Comparison of ENCODE assay signal across 8 cellular contexts in genomic region chr2:148674063-148675020, GRCh38. TPM values are rescaled to one million over a fixed set of nuclear protein-coding genes. Genes with fewer than 3 reads are reported as not detected.
DNase-seq lines count a peak whose midpoint lies in the region; TF ChIP-seq lines count a peak whose summit lies in the region.

No MANE protein-coding gene starts in this region.

- H3K4me3 Mint-ChIP-seq in CD8-positive, alpha-beta memory T cell, result peak overlapping the region in 6 of 7 donors; percentile 8 to 65 (median 32)

- peaks cover 0 to 9% (median 5%) of the 10 kb centered on the region in 5 donors for H3K9me3 Mint-ChIP-seq in CD8-positive, alpha-beta memory T cell

- peaks cover 34% of the 10 kb centered on the region for H3K4me1 ChIP-seq in CD8-positive, alpha-beta memory T cell (ENCODE audit: insufficient read depth, low read length)
- peaks cover 6% of the 10 kb centered on the region for H3K4me1 ChIP-seq in mesendoderm (ENCODE audit: control insufficient read depth, low read depth, low read length)

- H2BK5ac ChIP-seq in mesendoderm (ENCODE audit: low read length), result no peak overlapping the region

- peaks cover 1 to 13% (median 6%) of the 10 kb centered on the region in 3 donors for H3K36me3 Mint-ChIP-seq in CD8-positive, alpha-beta memory T cell

- H2AK5ac ChIP-seq in mesendoderm (ENCODE audit: low read length), result peak overlapping the region; percentile 75

- H3K27me3 ChIP-seq in CD8-positive, alpha-beta memory T cell (ENCODE audit: insufficient read depth, low read length, poor library complexity, severe bottlenecking), result no peaks in the 10 kb centered on the region
- H3K27me3 ChIP-seq in mesendoderm (ENCODE audit: insufficient read depth, low read length, poor library complexity), result no peaks in the 10 kb centered on the region

- POLR2A ChIA-PET in CD8-positive, alpha-beta memory T cell (lab: Charles Lee), result no interaction called here

- no peak overlapping the region for H3K27ac ChIP-seq in CD8-positive, alpha-beta memory T cell (ENCODE audit: low read depth, low read length)
- H3K27ac ChIP-seq in mesendoderm (ENCODE audit: low read depth, low read length), result no peak overlapping the region

- H3K4me1 Mint-ChIP-seq in CD8-positive, alpha-beta memory T cell, result peaks cover 70 to 90% (median 89%) of the 10 kb centered on the region in 3 donors

- peaks cover 58% of the 10 kb centered on the region for H3K79me2 ChIP-seq in mesendoderm (ENCODE audit: control insufficient read depth, insufficient read depth, low read length)

- H3K9ac ChIP-seq in mesendoderm (ENCODE audit: low read length), result no peak overlapping the region

- CTCF ChIA-PET in CD8-positive, alpha-beta memory T cell (lab: Charles Lee), result interaction anchor here (2.6 kb wide), 1 partner anchor 13 kb away, joined by 6 read pairs; no protein-coding TSS in a partner anchor

- in situ Hi-C loops in astrocyte of the cerebellum (cut with HindIII; ENCODE audit: low sequenced_read_pairs), result no loop called here

- H4K8ac ChIP-seq in mesendoderm (ENCODE audit: low read depth, low read length), result no peak overlapping the region

- no peak overlapping the region for H3K18ac ChIP-seq in mesendoderm (ENCODE audit: low read length)

- H3K27ac Mint-ChIP-seq in CD8-positive, alpha-beta memory T cell, result peak overlapping the region in 6 of 8 donors; percentile 1 to 47 (median 16)

- DNase-seq in CD8-positive, alpha-beta memory T cell, result peak in 3 of 5 donors; percentile 10 to 30 (median 22)
- DNase-seq in GM19240 (ENCODE audit: insufficient read length, low spot score), result peak; percentile 6
- peak; percentile 14 for DNase-seq in NCI-H82 treated with DMSO at 0.1 percent for 48 hours (lab: John Stamatoyannopoulos, UW; ENCODE audit: unreplicated experiment)
- no peak for DNase-seq in astrocyte of the cerebellum (ENCODE audit: low read depth)
- DNase-seq in mesendoderm, result peak; percentile 78
- no peak for DNase-seq in retina
- no peak for DNase-seq in GM19238 (ENCODE audit: insufficient read length, low spot score)
- DNase-seq in hypothalamus (lab: John Stamatoyannopoulos, UW), result no peak

- H3K36me3 ChIP-seq in CD8-positive, alpha-beta memory T cell (ENCODE audit: insufficient read depth, low read length), result no peaks in the 10 kb centered on the region
- H3K36me3 ChIP-seq in mesendoderm (ENCODE audit: control insufficient read depth, insufficient read depth, low read length), result no peaks in the 10 kb centered on the region

- H3K4me3 ChIP-seq in CD8-positive, alpha-beta memory T cell (ENCODE audit: low read length), result no peak overlapping the region
- H3K4me3 ChIP-seq in astrocyte of the cerebellum (ENCODE audit: low read depth, low read length), result no peak overlapping the region
- H3K4me3 ChIP-seq in mesendoderm (ENCODE audit: low read length), result no peak overlapping the region

- H3K27me3 Mint-ChIP-seq in CD8-positive, alpha-beta memory T cell, result no peaks in the 10 kb centered on the region

- no peak overlapping the region for H3K23ac ChIP-seq in mesendoderm (ENCODE audit: low read length)

- H3K4me2 ChIP-seq in mesendoderm (ENCODE audit: low read length), result no peak overlapping the region

- H2BK15ac ChIP-seq in mesendoderm (replicated peaks; ENCODE audit: low read depth), result no peak overlapping the region

- no peak overlapping the region for H2BK120ac ChIP-seq in mesendoderm (ENCODE audit: low read depth, low read length)

- H4K5ac ChIP-seq in mesendoderm (ENCODE audit: low read length), result no peak overlapping the region

- no peak overlapping the region for H3K4ac ChIP-seq in mesendoderm (ENCODE audit: low read depth, low read length)

- peaks cover 6% of the 10 kb centered on the region for H3K79me1 ChIP-seq in mesendoderm (ENCODE audit: low read length)

- WGBS in mesendoderm (ENCODE audit: extremely low coverage, insufficient coverage, low lambda C conversion rate), result no CpG with 5 or more reads among the region's 2 CpGs

- TF ChIP-seq CTCF in astrocyte of the cerebellum (IDR thresholded peaks at IDR 0.05; ENCODE audit: low read depth, low read length, missing control alignments), result peak; percentile 58

- no peaks in the 10 kb centered on the region for H3K9me3 ChIP-seq in CD8-positive, alpha-beta memory T cell (ENCODE audit: low read length)

- H3K56ac ChIP-seq in mesendoderm (ENCODE audit: low read length), result peak overlapping the region; percentile 20

RNA-seq across cellular contexts. Expression of gene EPC2, which starts 29.8 kb away (rescaled TPM):
- total RNA-seq in CD8-positive, alpha-beta memory T cell, result 10 to 100 TPM; 29.6 to 29.7 TPM
- polyA plus RNA-seq in CD8-positive, alpha-beta memory T cell, result 2.2 TPM
- polyA plus RNA-seq in mesendoderm (2013, experiment 1 of 2), result 22.2 TPM
- 22.5 TPM for polyA plus RNA-seq in mesendoderm (2013, experiment 2 of 2)

Comparison
In these comparisons a context has a peak if more than half of its experiments do, and no peak if none do; other contexts are left out.
1. DNase-seq: peak in CD8-positive, alpha-beta memory T cell (3 of 5), GM19240 (single experiment), NCI-H82 treated with DMSO at 0.1 percent for 48 hours (single experiment) and mesendoderm (single experiment); none in astrocyte of the cerebellum (single experiment), retina (single experiment), GM19238 (single experiment) and hypothalamus (0 of 51).